In genomic region chr9:113416149-113416726, GRCh38 we compare ENCODE assay signal across 10 cellular contexts. TPM values are rescaled to one million over a fixed set of nuclear protein-coding genes. Genes with fewer than 3 reads are reported as not detected.
DNase-seq lines count a peak whose midpoint lies in the region; ATAC-seq, FAIRE-seq and TF ChIP-seq lines count a peak whose summit lies in the region.
"Had no signal": no experiment of that assay in that cellular context is flagged by ENCODE, and none has a peak within 500 bp of the region (broad histone marks: within the 10 kb centered on the region; RNA-seq: fewer than 3 reads in every experiment).

No MANE protein-coding gene starts in this region.

- H3K27me3 ChIP-seq in endothelial cell of umbilical vein (ENCODE audit: control insufficient read depth in 2 of 2, insufficient read depth in 2 of 2, low read length in 2 of 2), result no peaks in the 10 kb centered on the region
- H3K27me3 ChIP-seq in PC-9 (ENCODE audit: insufficient read depth, low read depth), result no peaks in the 10 kb centered on the region
- H3K27me3 ChIP-seq: ascending aorta, heart left ventricle had no signal

- peaks cover 6% of the 10 kb centered on the region; the same call in 1 of the 2 replicates for H3F3A ChIP-seq in PC-9 (ENCODE audit: insufficient read depth, low read depth)

- CTCF ChIA-PET in endothelial cell of umbilical vein (lab: Charles Lee), result interaction anchor here (0.6 to 1.0 kb wide), 2 partner anchors 54 to 68 kb away, joined by 3 read pairs; no protein-coding TSS in a partner anchor
- CTCF ChIA-PET in PC-9 (lab: Charles Lee), result no interaction called here

- no peak for TF ChIP-seq CTCF in endothelial cell of umbilical vein (IDR thresholded peaks at IDR 0.05; ENCODE audit: extremely low read depth in 1 of 2, insufficient read depth in 1 of 2, low read depth in 1 of 2, low read length in 2 of 2)
- no peak for TF ChIP-seq CTCF in PC-9 (conservative IDR thresholded peaks at IDR 0.05)

- H3K27ac ChIP-seq in endothelial cell of umbilical vein (ENCODE audit: insufficient read depth, low read depth, low read length) (no peak overlapping the region), PC-9 (no peak overlapping the region)
- H3K27ac ChIP-seq: ascending aorta had no signal

- no peak for DNase-seq in endothelial cell of umbilical vein (ENCODE audit: low read depth, low spot score)
- no peak for DNase-seq in SHP77 (lab: John Stamatoyannopoulos, UW)
- no peak for DNase-seq in PC-9
- no peak for DNase-seq in glomerular visceral epithelial cell (ENCODE audit: extremely low spot score)
- DNase-seq in NCI-H1930 (lab: John Stamatoyannopoulos, UW), result no peak
- DNase-seq: heart left ventricle had no signal

- H3K4me1 ChIP-seq in endothelial cell of umbilical vein (ENCODE audit: control insufficient read depth, extremely low read depth, insufficient read depth, low read length), result no peaks in the 10 kb centered on the region
- peaks cover 6% of the 10 kb centered on the region; the same call in 1 of the 2 replicates for H3K4me1 ChIP-seq in PC-9 (replicated peaks; ENCODE audit: insufficient read depth)

- no peaks in the 10 kb centered on the region for H4K20me1 ChIP-seq in endothelial cell of umbilical vein (replicated peaks; ENCODE audit: control insufficient read depth, extremely low read depth, insufficient read depth, low read length)
- no peaks in the 10 kb centered on the region for H4K20me1 ChIP-seq in PC-9 (ENCODE audit: insufficient read depth)

- H3K9ac ChIP-seq in endothelial cell of umbilical vein (replicated peaks; ENCODE audit: extremely low read depth, insufficient read depth, low read length), result no peak overlapping the region

- no peaks in the 10 kb centered on the region for H3K36me3 ChIP-seq in endothelial cell of umbilical vein (ENCODE audit: control insufficient read depth in 2 of 2, extremely low read depth in 1 of 2, insufficient read depth in 2 of 2, low read length in 2 of 2)
- H3K36me3 ChIP-seq in PC-9 (ENCODE audit: low read depth), result no peaks in the 10 kb centered on the region
- H3K36me3 ChIP-seq: ascending aorta, heart left ventricle had no signal

- H3K4me2 ChIP-seq in endothelial cell of umbilical vein (ENCODE audit: insufficient read depth, low read length) (no peak overlapping the region), PC-9 (no peak overlapping the region)

- H3K4me3 ChIP-seq in endothelial cell of umbilical vein (replicated peaks in 1 of 3; ENCODE audit: insufficient read depth in 1 of 3, low read depth in 1 of 3, low read length in 3 of 3) (no peak overlapping the region), PC-9 (no peak overlapping the region)
- H3K4me3 ChIP-seq: ascending aorta, heart left ventricle had no signal

- dilution Hi-C loops in endothelial cell of umbilical vein (cut with MboI; ENCODE audit: extremely low pct_ligation_motif_present, low sequenced_read_pairs), result no loop called here

- POLR2A ChIA-PET in endothelial cell of umbilical vein (lab: Charles Lee), result no interaction called here
- POLR2A ChIA-PET in PC-9 (lab: Charles Lee; ENCODE audit: unreplicated experiment), result no interaction called here

- TF ChIP-seq POLR2A in endothelial cell of umbilical vein (IDR thresholded peaks at IDR 0.05; ENCODE audit: low read depth, low read length), result no peak

- no peak for FAIRE-seq in endothelial cell of umbilical vein (lab: Jason Lieb, UNC)

- H2AFZ ChIP-seq in endothelial cell of umbilical vein (ENCODE audit: low read depth, low read length), result peak overlapping the region; percentile 21
- no peak overlapping the region for H2AFZ ChIP-seq in PC-9

- BruUV-seq in endothelial cell of umbilical vein (replicated peaks; lab: Mats Ljungman, UMichigan) (no TSS peak), PC-9 (replicated peaks; lab: Mats Ljungman, UMichigan) (no TSS peak)

- intact Hi-C loops in endothelial cell of umbilical vein (cut with micrococcal nuclease), result no loop called here
- intact Hi-C loops in PC-9 (cut with micrococcal nuclease; ENCODE audit: unreplicated experiment), result no loop called here

- H3K79me2 ChIP-seq in endothelial cell of umbilical vein (ENCODE audit: control insufficient read depth, insufficient read depth, low read length), result no peaks in the 10 kb centered on the region
- no peaks in the 10 kb centered on the region for H3K79me2 ChIP-seq in PC-9 (ENCODE audit: low read depth)

- no peaks in the 10 kb centered on the region for H3K9me1 ChIP-seq in endothelial cell of umbilical vein (replicated peaks; ENCODE audit: control insufficient read depth, extremely low read depth, insufficient read depth, low read length)

- peak; percentile 96 for ATAC-seq in GM18498 (IDR thresholded peaks at IDR 0.05; ENCODE audit: unreplicated experiment)
- ATAC-seq in GM21390 (IDR thresholded peaks at IDR 0.05; ENCODE audit: unreplicated experiment), result peak; percentile 97
- ATAC-seq in HG03196 (IDR thresholded peaks at IDR 0.05; ENCODE audit: unreplicated experiment), result peak; percentile 89

- no peaks in the 10 kb centered on the region for H3K9me2 ChIP-seq in PC-9 (ENCODE audit: insufficient read depth)

- H3K9me3 ChIP-seq in endothelial cell of umbilical vein (replicated peaks; ENCODE audit: control insufficient read depth, insufficient read depth, low read length) (no peaks in the 10 kb centered on the region), PC-9 (ENCODE audit: insufficient read depth, low read depth) (no peaks in the 10 kb centered on the region)
- H3K9me3 ChIP-seq: ascending aorta, heart left ventricle had no signal

TF ChIP-seq in endothelial cell of umbilical vein, 7 proteins besides CTCF, POLR2A, EP300 and RAD21 (continues in another document):
- TF ChIP-seq GATA2 (IDR thresholded peaks at IDR 0.05; ENCODE audit: insufficient read depth, insufficient read length, low read depth, low read length) (no peak), FOS (IDR thresholded peaks at IDR 0.05; ENCODE audit: borderline replicate concordance, insufficient read depth, low read length) (no peak), JUN (IDR thresholded peaks at IDR 0.05; ENCODE audit: borderline replicate concordance, insufficient read depth, insufficient read length, low read depth) (no peak), MYC (IDR thresholded peaks at IDR 0.05; ENCODE audit: low read depth, low read length) (no peak), POLR2AphosphoS5 (IDR thresholded peaks at IDR 0.05; ENCODE audit: insufficient read depth, low read depth, low read length) (no peak), EZH2 (IDR thresholded peaks at IDR 0.05; ENCODE audit: borderline replicate concordance, low read depth, low read length, severe bottlenecking) (no peak)

RNA-seq across cellular contexts. Expression of gene C9orf43, which starts 5.7 kb away (rescaled TPM):
- 0.66 and 0.88 TPM in 2 replicates for total RNA-seq in endothelial cell of umbilical vein
- polyA plus RNA-seq in endothelial cell of umbilical vein, result 0.08 and 0.25 TPM in 2 replicates
- 0.34 and 0.35 TPM in 2 replicates for polyA plus RNA-seq in endothelial cell of umbilical vein (2011; cell fraction: cytosol; rRNA removed)
- polyA plus RNA-seq in endothelial cell of umbilical vein (2011; cell fraction: nucleus; rRNA removed), result 0.98 and 1.1 TPM in 2 replicates
- polyA plus RNA-seq in endothelial cell of umbilical vein (2012), result 0.28 and 0.57 TPM in 2 replicates
- polyA minus RNA-seq in endothelial cell of umbilical vein, result 0.85 and 1.9 TPM in 2 replicates
- not detected for polyA minus RNA-seq in endothelial cell of umbilical vein (2011; cell fraction: cytosol; rRNA and poly(A)+ RNA removed)
- polyA minus RNA-seq in endothelial cell of umbilical vein (2011; cell fraction: nucleus; rRNA and poly(A)+ RNA removed), result 1.0 and 1.7 TPM in 2 replicates
- 1.5 and 2.5 TPM in 2 replicates for total RNA-seq in PC-9 (2021)
- total RNA-seq: ascending aorta had no signal

RNA-seq across cellular contexts. Expression of gene POLE3, which starts 5.8 kb away (rescaled TPM):
- total RNA-seq in endothelial cell of umbilical vein (53.8 and 54.3 TPM in 2 replicates), PC-9 (2021) (53.8 and 64.5 TPM in 2 replicates)
- polyA plus RNA-seq in endothelial cell of umbilical vein, result 61.5 and 68.6 TPM in 2 replicates
- 55.8 and 60.0 TPM in 2 replicates for polyA plus RNA-seq in endothelial cell of umbilical vein (2011; cell fraction: cytosol; rRNA removed)
- polyA plus RNA-seq in endothelial cell of umbilical vein (2011; cell fraction: nucleus; rRNA removed), result 43.1 and 68.8 TPM in 2 replicates
- polyA plus RNA-seq in endothelial cell of umbilical vein (2012), result 62.2 and 78.6 TPM in 2 replicates
- polyA minus RNA-seq in endothelial cell of umbilical vein, result 42.8 and 53.7 TPM in 2 replicates
- polyA minus RNA-seq in endothelial cell of umbilical vein (2011; cell fraction: cytosol; rRNA and poly(A)+ RNA removed), result 46.3 TPM
- polyA minus RNA-seq in endothelial cell of umbilical vein (2011; cell fraction: nucleus; rRNA and poly(A)+ RNA removed), result 14.6 and 18.9 TPM in 2 replicates

RNA-seq across cellular contexts. Expression of gene ALAD, which starts 15.2 kb away (rescaled TPM):
- total RNA-seq in endothelial cell of umbilical vein (29.5 TPM in 2 replicates), PC-9 (2021) (33.3 and 42.7 TPM in 2 replicates)
- 11.8 and 12.8 TPM in 2 replicates for polyA plus RNA-seq in endothelial cell of umbilical vein
- polyA plus RNA-seq in endothelial cell of umbilical vein (2011; cell fraction: cytosol; rRNA removed), result 10.4 and 11.1 TPM in 2 replicates
- polyA plus RNA-seq in endothelial cell of umbilical vein (2011; cell fraction: nucleus; rRNA removed), result 17.1 and 19.1 TPM in 2 replicates
- polyA plus RNA-seq in endothelial cell of umbilical vein (2012), result 28.3 and 36.1 TPM in 2 replicates
- 15.2 and 25.8 TPM in 2 replicates for polyA minus RNA-seq in endothelial cell of umbilical vein
- polyA minus RNA-seq in endothelial cell of umbilical vein (2011; cell fraction: cytosol; rRNA and poly(A)+ RNA removed), result 3.5 TPM
- polyA minus RNA-seq in endothelial cell of umbilical vein (2011; cell fraction: nucleus; rRNA and poly(A)+ RNA removed), result 11.7 and 15.1 TPM in 2 replicates

RNA-seq across cellular contexts. Expression of gene HDHD3, which starts 39.5 kb away (rescaled TPM):
- total RNA-seq in endothelial cell of umbilical vein (7.6 and 8.0 TPM in 2 replicates), PC-9 (2021) (39.5 and 44.0 TPM in 2 replicates)
- 14.1 and 15.5 TPM in 2 replicates for polyA plus RNA-seq in endothelial cell of umbilical vein
- 7.0 and 10.1 TPM in 2 replicates for polyA plus RNA-seq in endothelial cell of umbilical vein (2011; cell fraction: cytosol; rRNA removed)
- polyA plus RNA-seq in endothelial cell of umbilical vein (2011; cell fraction: nucleus; rRNA removed), result 10.5 and 11.1 TPM in 2 replicates
- 7.1 and 7.3 TPM in 2 replicates for polyA plus RNA-seq in endothelial cell of umbilical vein (2012)
- polyA minus RNA-seq in endothelial cell of umbilical vein, result 4.9 and 7.6 TPM in 2 replicates
- polyA minus RNA-seq in endothelial cell of umbilical vein (2011; cell fraction: cytosol; rRNA and poly(A)+ RNA removed), result 8.1 TPM
- polyA minus RNA-seq in endothelial cell of umbilical vein (2011; cell fraction: nucleus; rRNA and poly(A)+ RNA removed), result 3.4 and 4.8 TPM in 2 replicates

RNA-seq across cellular contexts. Expression of gene RGS3, which starts 47.3 kb away (rescaled TPM):
- total RNA-seq in endothelial cell of umbilical vein, result 407 and 416 TPM in 2 replicates
- polyA plus RNA-seq in endothelial cell of umbilical vein, result 356 and 385 TPM in 2 replicates
- 317 and 396 TPM in 2 replicates for polyA plus RNA-seq in endothelial cell of umbilical vein (2011; cell fraction: cytosol; rRNA removed)
- polyA plus RNA-seq in endothelial cell of umbilical vein (2011; cell fraction: nucleus; rRNA removed), result 509 and 635 TPM in 2 replicates
- 125 and 130 TPM in 2 replicates for polyA plus RNA-seq in endothelial cell of umbilical vein (2012)
- polyA minus RNA-seq in endothelial cell of umbilical vein, result 566 and 594 TPM in 2 replicates
- 16.0 TPM for polyA minus RNA-seq in endothelial cell of umbilical vein (2011; cell fraction: cytosol; rRNA and poly(A)+ RNA removed)
- 401 and 590 TPM in 2 replicates for polyA minus RNA-seq in endothelial cell of umbilical vein (2011; cell fraction: nucleus; rRNA and poly(A)+ RNA removed)
- total RNA-seq in PC-9 (2021), result 61.8 and 75.8 TPM in 2 replicates
